Comparison of ENCODE assay signal across 8 cellular contexts in the genomic region with DNA sequence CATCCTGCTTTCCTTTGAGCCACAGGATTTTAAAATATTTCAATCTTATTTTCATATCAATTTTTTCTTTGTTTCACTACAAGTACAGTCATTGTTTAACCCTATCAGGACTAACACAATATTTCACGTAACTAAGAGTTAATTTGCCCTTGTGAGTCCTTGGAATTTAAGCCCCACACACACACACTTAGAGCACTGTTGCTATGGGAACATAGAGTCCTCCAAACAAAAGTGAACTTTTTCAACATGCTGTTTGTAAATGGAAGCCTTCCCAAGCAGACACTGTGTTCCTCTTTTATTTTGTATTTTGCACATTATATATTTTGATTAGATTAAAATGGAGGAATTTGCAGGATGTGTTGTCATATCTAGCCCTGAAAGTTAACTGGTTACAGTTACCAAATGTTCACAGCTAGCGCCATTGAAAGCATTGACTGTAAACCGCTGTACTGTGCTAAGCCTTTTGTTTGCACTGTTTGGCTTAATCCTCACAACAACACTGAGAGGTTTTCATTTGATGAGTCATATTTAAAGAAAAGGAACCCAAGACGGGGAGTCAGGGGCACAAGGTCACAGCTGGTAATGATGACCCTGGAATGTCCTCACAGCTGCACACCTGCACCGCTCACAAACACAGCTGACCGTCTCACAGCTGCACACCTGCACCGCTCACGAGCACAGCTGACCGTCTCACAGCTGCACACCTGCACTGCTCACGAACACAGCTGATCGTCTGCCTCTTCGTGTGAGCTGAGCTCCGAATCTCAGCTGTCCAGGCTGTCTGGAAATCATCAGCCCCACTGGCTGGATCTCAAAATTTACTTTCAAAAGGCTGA. TPM values are rescaled to one million over a fixed set of nuclear protein-coding genes. Genes with fewer than 3 reads are reported as not detected.
DNase-seq lines count a peak whose midpoint lies in the region; ATAC-seq and TF ChIP-seq lines count a peak whose summit lies in the region.

No MANE protein-coding gene starts in this region.

- H3K27me3 ChIP-seq in AG04450 (ENCODE audit: control insufficient read depth, insufficient read depth, low read length): peaks cover 14% of the 10 kb centered on the region
- no peaks in the 10 kb centered on the region for H3K27me3 ChIP-seq in fibroblast of lung (ENCODE audit: control insufficient read depth, insufficient read depth, low read length)

- no peaks in the 10 kb centered on the region for H4K20me1 ChIP-seq in fibroblast of lung (ENCODE audit: control insufficient read depth, extremely low read depth, insufficient read depth, low read length)

- no peak for TF ChIP-seq CTCF in AG04450 (IDR thresholded peaks at IDR 0.05; ENCODE audit: low read depth, low read length)
- no peak for TF ChIP-seq CTCF in fibroblast of lung (conservative IDR thresholded peaks at IDR 0.05 in 1 of 2, IDR thresholded peaks at IDR 0.05 in 1 of 2; ENCODE audit: low read depth in 1 of 2, low read length in 2 of 2)

- H3K4me3 ChIP-seq in AG04450 (ENCODE audit: low read depth, low read length) (peak overlapping the region; percentile 1; the same call in 1 of the 2 replicates), fibroblast of lung (replicated peaks in 1 of 4; ENCODE audit: control extremely low read depth in 1 of 4, insufficient read depth in 1 of 4, low read depth in 3 of 4, low read length in 4 of 4) (peak overlapping the region in 1 of 4 experiments; percentile 0)

- H3K4me1 ChIP-seq in fibroblast of lung (ENCODE audit: control insufficient read depth, extremely low read depth, insufficient read depth, low read length): peaks cover 7% of the 10 kb centered on the region

- H3K9me3 ChIP-seq in AG04450 (ENCODE audit: control insufficient read depth, insufficient read depth, low read length): no peaks in the 10 kb centered on the region
- no peaks in the 10 kb centered on the region for H3K9me3 ChIP-seq in fibroblast of lung (ENCODE audit: control insufficient read depth, insufficient read depth, low read depth, low read length)

- H3K27ac ChIP-seq in AG04450 (ENCODE audit: low read depth, low read length): peak overlapping the region; percentile 52
- H3K27ac ChIP-seq in fibroblast of lung (ENCODE audit: insufficient read depth, low read length): peak overlapping the region; percentile 46

- ATAC-seq in GM21825 (IDR thresholded peaks at IDR 0.05; ENCODE audit: unreplicated experiment) (peak; percentile 63), GM19035 (IDR thresholded peaks at IDR 0.05; ENCODE audit: unreplicated experiment) (no peak)

- CTCF ChIA-PET in AG04450 (lab: Charles Lee): interaction anchor here (0.5 to 2.4 kb wide), 3 partner anchors 11 to 78 kb away, joined by 4 to 15 read pairs (median 5); no protein-coding TSS in a partner anchor

- no peak overlapping the region for H3K9ac ChIP-seq in fibroblast of lung (ENCODE audit: insufficient read depth, low read length)

- peaks cover 17% of the 10 kb centered on the region for H3K79me2 ChIP-seq in fibroblast of lung (ENCODE audit: control insufficient read depth, insufficient read depth, low read length)

- peak overlapping the region; percentile 42 for H3K4me2 ChIP-seq in fibroblast of lung (ENCODE audit: extremely low read depth, insufficient read depth, low read length)

- H2AFZ ChIP-seq in fibroblast of lung (ENCODE audit: low read length): no peak overlapping the region

- POLR2A ChIA-PET in AG04450 (lab: Yijun Ruan, JAX): no interaction called here

- peaks cover 2% of the 10 kb centered on the region for H3K36me3 ChIP-seq in fibroblast of lung (ENCODE audit: control insufficient read depth, insufficient read depth, low read length)

- DNase-seq in AG04450 (ENCODE audit: low read depth, low spot score) (peak; percentile 78), NCI-H345 treated with DMSO at 0.1 percent for 48 hours (lab: John Stamatoyannopoulos, UW; ENCODE audit: unreplicated experiment) (peak; percentile 42), fibroblast of lung (ENCODE audit: low read depth in 2 of 2) (peak; percentile 68 to 74), retina (peak; percentile 60), activated T-cell treated with anti-CD3 and anti-CD28 coated beads for 4 hours (no peak), NK-92 (lab: John Stamatoyannopoulos, UW; ENCODE audit: unreplicated experiment) (no peak)

RNA-seq across cellular contexts. Expression of a gene that starts 6.3 kb away (rescaled TPM):
- 261 and 289 TPM in 2 replicates for polyA plus RNA-seq in AG04450 (2011; rRNA removed)
- 57.4 and 61.5 TPM in 2 replicates for polyA minus RNA-seq in AG04450 (2011; rRNA and poly(A)+ RNA removed)
- 111 and 184 TPM in 2 replicates for total RNA-seq in fibroblast of lung
- 135 and 169 TPM in 2 replicates for polyA plus RNA-seq in fibroblast of lung
- 219 and 277 TPM in 2 replicates for polyA plus RNA-seq in fibroblast of lung (2012)
- 27.7 and 38.8 TPM in 2 replicates for polyA minus RNA-seq in fibroblast of lung (ENCODE audit: low replicate concordance)

Comparison
In these comparisons a context has a peak if more than half of its experiments do, and no peak if none do; other contexts are left out.
1. DNase-seq: peak in AG04450 (single experiment), NCI-H345 treated with DMSO at 0.1 percent for 48 hours (single experiment), fibroblast of lung (2 of 2) and retina (single experiment); none in activated T-cell treated with anti-CD3 and anti-CD28 coated beads for 4 hours (single experiment) and NK-92 (single experiment).